In the genomic region with DNA sequence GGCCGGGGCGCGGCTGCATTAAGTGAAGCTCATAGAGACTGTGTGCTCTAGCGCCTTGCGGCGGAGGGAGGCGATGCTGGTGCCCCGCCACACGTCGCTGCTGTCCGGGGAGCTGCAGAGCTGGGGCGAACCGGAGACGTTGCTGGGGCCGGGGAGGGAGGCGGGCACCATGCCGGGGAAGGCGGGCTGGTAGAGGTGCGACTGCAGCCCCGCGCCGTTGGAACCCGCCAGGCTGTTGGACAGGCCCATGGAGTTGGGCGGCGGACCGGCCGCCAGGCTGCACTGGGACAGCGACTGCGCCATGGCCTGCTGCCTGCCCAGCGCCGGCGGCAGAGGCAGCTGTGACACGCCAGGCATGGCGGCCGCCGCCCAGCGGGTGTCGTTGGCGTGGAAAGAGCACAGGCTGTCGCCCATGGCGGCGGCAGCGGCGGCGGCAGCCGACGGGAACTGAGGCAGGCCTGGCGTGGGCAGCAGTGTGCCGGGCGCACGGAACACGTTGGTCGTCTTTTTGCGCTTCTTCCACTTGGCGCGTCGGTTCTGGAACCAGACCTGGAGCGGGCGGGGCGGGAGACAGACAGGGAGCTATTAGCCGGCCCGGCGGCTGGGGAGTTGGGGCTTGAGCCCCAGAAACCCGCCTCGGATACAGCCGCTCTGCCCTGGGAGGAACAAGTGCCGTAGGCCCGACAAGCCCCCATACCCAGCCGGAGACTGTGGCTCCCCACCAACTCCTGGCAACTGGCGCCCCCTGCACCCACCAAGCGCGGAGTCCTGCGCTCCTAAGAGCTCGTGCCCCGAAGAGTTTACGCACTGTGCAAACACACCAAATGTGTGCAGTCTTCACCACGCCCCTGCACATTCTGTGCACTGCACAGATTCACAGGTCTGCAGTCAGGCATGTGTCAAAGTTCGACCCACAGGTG, we compare ENCODE assay signal across 9 cellular contexts. TPM values are rescaled to one million over a fixed set of nuclear protein-coding genes. Genes with fewer than 3 reads are reported as not detected.
A peak's percentile ranks its signal among the peaks of the same experiment; 100 is the strongest.
DNase-seq lines count a peak whose midpoint lies in the region; ATAC-seq lines count a peak whose summit lies in the region.
"Had no signal": no experiment of that assay in that cellular context is flagged by ENCODE, and none has a peak within 500 bp of the region (broad histone marks: within the 10 kb centered on the region; RNA-seq: fewer than 3 reads in every experiment).

No MANE protein-coding gene starts in this region.

- ATAC-seq in GM19397 (IDR thresholded peaks at IDR 0.05; ENCODE audit: unreplicated experiment) = peak; percentile 73
- ATAC-seq in HG03439 (IDR thresholded peaks at IDR 0.05; ENCODE audit: unreplicated experiment) = peak; percentile 89
- peak; percentile 87 for ATAC-seq in activated naive CD8-positive, alpha-beta T cell treated with anti-CD3 and anti-CD28 coated beads, Interleukin-2, amount 50 U/mL, for 24 hours

- H3K4me3 Mint-ChIP-seq in activated naive CD8-positive, alpha-beta T cell treated with anti-CD3 and anti-CD28 coated beads, Interleukin-2, amount 50 U/mL, for 24 hours = peak overlapping the region; percentile 76

- H3K4me1 Mint-ChIP-seq in activated naive CD8-positive, alpha-beta T cell treated with anti-CD3 and anti-CD28 coated beads, Interleukin-2, amount 50 U/mL, for 24 hours = peaks cover 22% of the 10 kb centered on the region

- no peak overlapping the region for H3K27ac Mint-ChIP-seq in activated naive CD8-positive, alpha-beta T cell treated with anti-CD3 and anti-CD28 coated beads, Interleukin-2, amount 50 U/mL, for 24 hours

- peaks cover 3% of the 10 kb centered on the region for H3K36me3 Mint-ChIP-seq in activated naive CD8-positive, alpha-beta T cell treated with anti-CD3 and anti-CD28 coated beads, Interleukin-2, amount 50 U/mL, for 24 hours (ENCODE audit: low read depth)

- DNase-seq in Daoy (ENCODE audit: low read depth) (peak; percentile 87), NOMO-1 treated with DMSO at 0.1 percent for 48 hours (lab: John Stamatoyannopoulos, UW; ENCODE audit: unreplicated experiment) (peak; percentile 92), islet precursor cell (peak; percentile 83), cortex of kidney (lab: John Stamatoyannopoulos, UW) (no peak)
- peak; percentile 57 for DNase-seq in activated naive CD8-positive, alpha-beta T cell treated with anti-CD3 and anti-CD28 coated beads, Interleukin-2, amount 50 U/mL, for 24 hours
- DNase-seq in stimulated activated CD4-positive, alpha-beta T cell treated with anti-CD3 and anti-CD28 coated beads, Interleukin-4, amount 100 ng/mL, for 48 hours (ENCODE audit: low read depth in 2 of 2) = peak; percentile 44 to 52

- H3K9me3 Mint-ChIP-seq in activated naive CD8-positive, alpha-beta T cell treated with anti-CD3 and anti-CD28 coated beads, Interleukin-2, amount 50 U/mL, for 24 hours = peaks cover 22% of the 10 kb centered on the region

- H3K27me3 Mint-ChIP-seq in activated naive CD8-positive, alpha-beta T cell treated with anti-CD3 and anti-CD28 coated beads, Interleukin-2, amount 50 U/mL, for 24 hours = peaks cover 84% of the 10 kb centered on the region

RNA-seq across cellular contexts. Expression of a gene that starts 8.0 kb away (rescaled TPM):
- total RNA-seq in Daoy (2014; rRNA removed; shearing (Covaris generic)) = 0.36 TPM in 1 of 2 replicates, not detected in the other
- total RNA-seq: glomerular endothelial cell had no signal
